Comparison of ENCODE assay signal across 10 cellular contexts in the genomic region with DNA sequence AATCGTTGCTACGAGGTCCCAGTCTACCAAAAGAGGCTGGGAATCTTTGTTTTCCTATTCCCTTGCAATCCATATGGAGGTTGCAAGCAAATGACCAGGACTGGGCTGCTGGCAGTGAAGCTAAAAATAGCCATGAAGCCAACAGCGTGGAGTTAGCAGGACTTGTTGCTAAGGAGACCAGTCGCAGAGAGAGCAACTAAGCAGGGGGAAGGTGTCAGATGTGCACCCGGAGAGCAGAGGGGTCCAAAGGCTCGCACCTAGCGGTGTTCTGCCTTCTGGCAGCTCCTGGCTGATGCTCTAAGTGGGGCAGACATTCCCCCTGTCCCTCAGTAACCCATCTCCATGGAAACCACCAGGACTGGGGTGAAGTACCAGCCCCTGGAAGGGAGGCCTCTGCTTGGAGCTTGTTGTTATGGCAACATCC.
DNase-seq lines count a peak whose midpoint lies in the region; ATAC-seq and TF ChIP-seq lines count a peak whose summit lies in the region.
"Had no signal": no experiment of that assay in that cellular context is flagged by ENCODE, and none has a peak within 500 bp of the region (broad histone marks: within the 10 kb centered on the region; RNA-seq: fewer than 3 reads in every experiment).

No MANE protein-coding gene starts in this region.

- CTCF ChIA-PET in CD4-positive, alpha-beta memory T cell (lab: Charles Lee; ENCODE audit: partially characterized antibody) = no interaction called here

- H3K4me1 ChIP-seq in ectodermal cell (ENCODE audit: control insufficient read depth, insufficient read depth, low read length) = peaks cover 54% of the 10 kb centered on the region
- H3K4me1 ChIP-seq in CD4-positive, alpha-beta memory T cell (ENCODE audit: insufficient read depth, low read length) = peaks cover 5% of the 10 kb centered on the region

- intact Hi-C loops in CD4-positive, alpha-beta memory T cell (cut with micrococcal nuclease) = no loop called here

- POLR2A ChIA-PET in CD4-positive, alpha-beta memory T cell (lab: Charles Lee; ENCODE audit: partially characterized antibody) = interaction anchor here (1.9 kb wide), 1 partner anchor 17 kb away, joined by 14 read pairs; no protein-coding TSS in a partner anchor

- H3K27me3 ChIP-seq in ectodermal cell (ENCODE audit: control insufficient read depth, insufficient read depth, low read length, poor library complexity, severe bottlenecking) = no peaks in the 10 kb centered on the region
- H3K27me3 ChIP-seq in CD4-positive, alpha-beta memory T cell (ENCODE audit: insufficient read depth, low read length) = no peaks in the 10 kb centered on the region

- H3K27ac Mint-ChIP-seq in nephron = peak overlapping the region; percentile 33 to 99 (median 56)
- peak overlapping the region in 2 of 7 donors; percentile 82 to 84 for H3K27ac Mint-ChIP-seq in CD4-positive, alpha-beta memory T cell

- peak overlapping the region; percentile 55 for H3K27ac ChIP-seq in ectodermal cell (ENCODE audit: insufficient read depth, low read depth, low read length, poor library complexity, severe bottlenecking)
- H3K27ac ChIP-seq in CD4-positive, alpha-beta memory T cell (ENCODE audit: low read depth, low read length) = no peak overlapping the region

- H3K36me3 Mint-ChIP-seq in nephron (ENCODE audit: low read depth) = peaks cover 43% of the 10 kb centered on the region
- peaks cover 12 to 38% of the 10 kb centered on the region in 2 donors for H3K36me3 Mint-ChIP-seq in CD4-positive, alpha-beta memory T cell

- H3K9me3 Mint-ChIP-seq in nephron = no peaks in the 10 kb centered on the region
- H3K9me3 Mint-ChIP-seq in CD4-positive, alpha-beta memory T cell = peaks cover 0 to 2% (median 0%) of the 10 kb centered on the region in 8 donors
- H3K9me3 Mint-ChIP-seq: activated naive CD8-positive, alpha-beta T cell treated with anti-CD3 and anti-CD28 coated beads for 36 hours had no signal

- H3K4me3 Mint-ChIP-seq in nephron = peak overlapping the region in 1 of 3 experiments; percentile 28
- H3K4me3 Mint-ChIP-seq in CD4-positive, alpha-beta memory T cell = no peak overlapping the region
- H3K4me3 Mint-ChIP-seq: activated naive CD8-positive, alpha-beta T cell treated with anti-CD3 and anti-CD28 coated beads for 36 hours had no signal

- ATAC-seq in GM18909 (IDR thresholded peaks at IDR 0.05; ENCODE audit: poor library complexity, unreplicated experiment) = no peak

- TF ChIP-seq CTCF in nephron (IDR thresholded peaks at IDR 0.05; ENCODE audit: unreplicated experiment in 3 of 3) (no peak), GM10266 (IDR thresholded peaks at IDR 0.05; ENCODE audit: control insufficient read depth, insufficient read depth, low read depth, missing control alignments) (no peak)

- peak; percentile 75 for DNase-seq in Ammon's horn (ENCODE audit: low spot score)
- DNase-seq in NCI-H1417 (lab: John Stamatoyannopoulos, UW) = peak; percentile 78 to 94 (median 86)
- DNase-seq in CD4-positive, alpha-beta memory T cell = no peak
- no peak for DNase-seq in GM10266 (ENCODE audit: extremely low spot score)
- DNase-seq in NCI-H2029 (lab: John Stamatoyannopoulos, UW) = no peak
- DNase-seq: activated naive CD8-positive, alpha-beta T cell treated with anti-CD3 and anti-CD28 coated beads for 36 hours; islet precursor cell had no signal

- H3K9me3 ChIP-seq in ectodermal cell (ENCODE audit: control insufficient read depth, low read length) = no peaks in the 10 kb centered on the region
- no peaks in the 10 kb centered on the region for H3K9me3 ChIP-seq in CD4-positive, alpha-beta memory T cell (ENCODE audit: control insufficient read depth in 1 of 2, low read length in 2 of 2)

- peaks cover 63% of the 10 kb centered on the region for H3K4me1 Mint-ChIP-seq in nephron
- H3K4me1 Mint-ChIP-seq in CD4-positive, alpha-beta memory T cell = peaks cover 9 to 29% (median 14%) of the 10 kb centered on the region in 4 donors

- H3K36me3 ChIP-seq in ectodermal cell (ENCODE audit: control insufficient read depth, insufficient read depth, low read length) = no peaks in the 10 kb centered on the region
- H3K36me3 ChIP-seq in CD4-positive, alpha-beta memory T cell (ENCODE audit: insufficient read depth, low read length) = no peaks in the 10 kb centered on the region

- WGBS in ectodermal cell, 2 experiments = 50 to 54% methylated on average over 7 of the region's 7 CpGs

- H3K27me3 Mint-ChIP-seq in nephron (ENCODE audit: low read depth) = no peaks in the 10 kb centered on the region
- no peaks in the 10 kb centered on the region for H3K27me3 Mint-ChIP-seq in CD4-positive, alpha-beta memory T cell
- H3K27me3 Mint-ChIP-seq: activated naive CD8-positive, alpha-beta T cell treated with anti-CD3 and anti-CD28 coated beads for 36 hours had no signal

- no peak overlapping the region for H3K4me3 ChIP-seq in ectodermal cell (ENCODE audit: insufficient read depth, low read depth, low read length)
- no peak overlapping the region for H3K4me3 ChIP-seq in CD4-positive, alpha-beta memory T cell (ENCODE audit: low read length in 2 of 2)

Comparison
In these comparisons a context has a peak if more than half of its experiments do, and no peak if none do; other contexts are left out.
1. DNase-seq: peak in Ammon's horn (single experiment) and NCI-H1417 (3 of 3); none in CD4-positive, alpha-beta memory T cell (0 of 5), GM10266 (single experiment) and NCI-H2029 (single experiment).